Comparison of ENCODE assay signal across 8 cellular contexts in the genomic region with DNA sequence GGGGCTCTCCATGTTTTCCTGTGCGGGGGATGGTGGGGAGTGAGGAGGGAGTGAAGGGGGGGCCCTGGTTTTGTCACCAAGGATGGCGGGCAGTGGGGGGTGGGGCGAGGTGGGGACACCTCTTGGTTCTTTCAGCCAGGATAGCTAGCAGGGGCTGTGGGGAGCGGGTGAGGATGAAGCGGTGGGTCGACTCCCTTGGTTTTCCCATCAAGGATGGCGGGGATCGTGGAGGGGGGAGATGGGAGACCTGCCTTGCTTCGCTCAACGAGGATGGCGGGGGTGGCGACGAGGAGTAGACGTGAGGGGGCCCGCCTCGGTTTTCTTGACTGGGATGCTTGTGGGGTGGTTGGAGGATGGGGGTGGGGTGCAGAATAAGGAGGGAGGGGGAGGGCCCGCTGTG. TPM values are rescaled to one million over a fixed set of nuclear protein-coding genes. Genes with fewer than 3 reads are reported as not detected.
DNase-seq lines count a peak whose midpoint lies in the region; ATAC-seq and TF ChIP-seq lines count a peak whose summit lies in the region.

No MANE protein-coding gene starts in this region.

- no peaks in the 10 kb centered on the region for H3K9me3 Mint-ChIP-seq in naive thymus-derived CD4-positive, alpha-beta T cell

- POLR2A ChIA-PET in naive thymus-derived CD4-positive, alpha-beta T cell (lab: Charles Lee): no interaction called here

- H3K27me3 ChIP-seq in KMS-11 (ENCODE audit: insufficient read depth, low read depth): no peaks in the 10 kb centered on the region
- no peaks in the 10 kb centered on the region for H3K27me3 ChIP-seq in effector memory CD4-positive, alpha-beta T cell (replicated peaks; ENCODE audit: control insufficient read depth, insufficient read depth, low read length, poor library complexity, severe bottlenecking)
- no peaks in the 10 kb centered on the region for H3K27me3 ChIP-seq in naive thymus-derived CD4-positive, alpha-beta T cell (ENCODE audit: control insufficient read depth in 2 of 2, insufficient read depth in 2 of 2, low read length in 2 of 2)

- H3K4me3 ChIP-seq in AG10803 (ENCODE audit: low read length): peak overlapping the region; percentile 53
- H3K4me3 ChIP-seq in KMS-11 (IDR thresholded peaks at IDR 0.05; ENCODE audit: insufficient read depth, low read depth, low read length): no peak overlapping the region
- peak overlapping the region; percentile 46 for H3K4me3 ChIP-seq in effector memory CD4-positive, alpha-beta T cell (ENCODE audit: insufficient read depth, low read depth, low read length, poor library complexity, severe bottlenecking)
- no peak overlapping the region for H3K4me3 ChIP-seq in naive thymus-derived CD4-positive, alpha-beta T cell (ENCODE audit: low read length)

- H2AFZ ChIP-seq in KMS-11 (ENCODE audit: low read depth): peak overlapping the region; percentile 52; the same call in 1 of the 2 replicates

- peak overlapping the region; percentile 53; the same call in 1 of the 2 replicates for H3K9ac ChIP-seq in KMS-11

- intact Hi-C loops in naive thymus-derived CD4-positive, alpha-beta T cell (cut with micrococcal nuclease): loop anchor here (2.0 to 10.0 kb wide), 7 partner anchors 15 to 623 kb away; a partner anchor contains a TSS

- CTCF ChIA-PET in naive thymus-derived CD4-positive, alpha-beta T cell (lab: Charles Lee): no interaction called here

- peak overlapping the region in 5 of 9 donors; percentile 42 to 75 (median 61) for H3K27ac Mint-ChIP-seq in naive thymus-derived CD4-positive, alpha-beta T cell

- no peaks in the 10 kb centered on the region for H3K9me3 ChIP-seq in effector memory CD4-positive, alpha-beta T cell (ENCODE audit: control insufficient read depth, low read length)
- H3K9me3 ChIP-seq in naive thymus-derived CD4-positive, alpha-beta T cell (ENCODE audit: control insufficient read depth in 2 of 3, low read length in 3 of 3): no peaks in the 10 kb centered on the region

- DNase-seq in AG10803 (ENCODE audit: low read depth): no peak
- DNase-seq in effector memory CD4-positive, alpha-beta T cell: no peak
- DNase-seq in naive thymus-derived CD4-positive, alpha-beta T cell: peak in 1 of 9 donors; percentile 9
- DNase-seq in NCI-H1105 (lab: John Stamatoyannopoulos, UW): no peak
- no peak for DNase-seq in RKO (ENCODE audit: low spot score)
- no peak for DNase-seq in germinal center (ENCODE audit: low spot score)
- DNase-seq in ecto neural progenitor cell (ENCODE audit: low spot score): no peak

- H3K4me1 Mint-ChIP-seq in naive thymus-derived CD4-positive, alpha-beta T cell: peaks cover 23 to 51% (median 38%) of the 10 kb centered on the region in 7 donors

- no peaks in the 10 kb centered on the region for H3K79me2 ChIP-seq in KMS-11 (ENCODE audit: insufficient read depth, low read depth)

- H3K36me3 Mint-ChIP-seq in naive thymus-derived CD4-positive, alpha-beta T cell: peaks cover 0 to 3% (median 0%) of the 10 kb centered on the region in 5 donors

- ATAC-seq in naive thymus-derived CD4-positive, alpha-beta T cell: no peak

- no peak overlapping the region for H3K27ac ChIP-seq in KMS-11
- H3K27ac ChIP-seq in effector memory CD4-positive, alpha-beta T cell (ENCODE audit: insufficient read depth, low read length, poor library complexity, severe bottlenecking): peak overlapping the region; percentile 32
- H3K27ac ChIP-seq in naive thymus-derived CD4-positive, alpha-beta T cell (ENCODE audit: low read depth, low read length): peak overlapping the region; percentile 51

- peaks cover 0 to 14% (median 0%) of the 10 kb centered on the region in 5 donors for H3K27me3 Mint-ChIP-seq in naive thymus-derived CD4-positive, alpha-beta T cell

- H3K4me3 Mint-ChIP-seq in naive thymus-derived CD4-positive, alpha-beta T cell: peak overlapping the region; percentile 60 to 88 (median 76)

- peaks cover 9% of the 10 kb centered on the region for H3K4me1 ChIP-seq in KMS-11 (ENCODE audit: low read depth, poor library complexity, severe bottlenecking)
- no peaks in the 10 kb centered on the region for H3K4me1 ChIP-seq in effector memory CD4-positive, alpha-beta T cell (ENCODE audit: control insufficient read depth, insufficient read depth, low read length, poor library complexity, severe bottlenecking)
- peaks cover 0 to 17% of the 10 kb centered on the region in 2 donors for H3K4me1 ChIP-seq in naive thymus-derived CD4-positive, alpha-beta T cell (ENCODE audit: control insufficient read depth in 2 of 2, insufficient read depth in 2 of 2, low read length in 2 of 2)

- no peaks in the 10 kb centered on the region for H3K36me3 ChIP-seq in KMS-11 (ENCODE audit: insufficient read depth)
- H3K36me3 ChIP-seq in effector memory CD4-positive, alpha-beta T cell (ENCODE audit: control insufficient read depth, insufficient read depth, low read length): no peaks in the 10 kb centered on the region
- no peaks in the 10 kb centered on the region for H3K36me3 ChIP-seq in naive thymus-derived CD4-positive, alpha-beta T cell (ENCODE audit: control insufficient read depth in 2 of 3, insufficient read depth in 3 of 3, low read length in 3 of 3)

- no peak overlapping the region for H3K4me2 ChIP-seq in KMS-11

- TF ChIP-seq CTCF in AG10803 (conservative IDR thresholded peaks at IDR 0.05; ENCODE audit: low read length) (no peak), KMS-11 (conservative IDR thresholded peaks at IDR 0.05; ENCODE audit: low read depth, low read length) (no peak)

- H4K20me1 ChIP-seq in KMS-11 (ENCODE audit: insufficient read depth): no peaks in the 10 kb centered on the region

RNA-seq across cellular contexts. Expression of a gene that starts 0.6 kb away (rescaled TPM):
- 10 to 100 TPM; 14.9 to 26.4 (median 22.4) TPM for total RNA-seq in naive thymus-derived CD4-positive, alpha-beta T cell
- polyA plus RNA-seq in naive thymus-derived CD4-positive, alpha-beta T cell: 10 to 100 TPM; 35.4 to 40.0 TPM

Comparison
In these comparisons a context has a peak if more than half of its experiments do, and no peak if none do; other contexts are left out.
1. H3K4me3 ChIP-seq: peak in AG10803 (single experiment) and effector memory CD4-positive, alpha-beta T cell (single experiment); none in KMS-11 (single experiment) and naive thymus-derived CD4-positive, alpha-beta T cell (single experiment).